ENCODE assay signal across 28 cellular contexts in the genomic region with DNA sequence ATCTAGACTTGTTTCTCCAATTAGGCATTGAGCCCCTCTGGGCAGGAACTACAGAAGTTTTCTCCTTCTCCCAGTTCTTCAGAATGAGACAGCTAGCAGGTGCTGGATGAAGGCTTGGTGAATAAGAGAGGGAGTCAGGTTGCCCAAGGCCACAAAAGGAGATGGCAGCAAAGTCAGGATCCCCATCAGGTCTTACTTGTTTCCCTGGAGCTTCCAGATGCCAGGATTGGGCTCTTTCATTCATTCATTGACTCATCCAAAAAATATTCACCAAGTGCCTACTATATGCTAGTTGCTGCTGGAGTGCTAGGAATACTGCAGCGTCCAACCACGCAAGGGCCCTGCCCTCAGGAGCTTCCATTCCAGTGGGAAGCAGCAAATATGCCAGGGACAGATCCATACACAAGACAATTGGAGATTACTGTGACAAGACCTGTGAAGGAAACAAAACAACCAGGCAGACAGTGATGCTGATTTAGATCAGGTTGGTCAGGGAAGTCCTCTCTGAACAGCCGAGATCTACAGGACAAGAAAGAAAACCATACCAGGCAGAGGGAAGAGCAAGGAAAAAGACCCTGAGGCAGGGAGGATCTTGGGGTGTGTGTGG. TPM values are rescaled to one million over a fixed set of nuclear protein-coding genes. Genes with fewer than 3 reads are reported as not detected.
"Had no signal": no experiment of that assay in that cellular context is flagged by ENCODE, and none has a peak within 500 bp of the region (broad histone marks: within the 10 kb centered on the region; RNA-seq: fewer than 3 reads in every experiment).

No MANE protein-coding gene starts in this region.

- FAIRE-seq: kidney had no signal

- H3K36me3 Mint-ChIP-seq: activated naive CD8-positive, alpha-beta T cell treated with anti-CD3 and anti-CD28 coated beads, Interleukin-2, amount 10 ng/mL, durations not matched to agents 7 days and 5 days; naive B cell had no signal

- DNase-seq: activated CD4-positive, alpha-beta T cell treated with anti-CD3 and anti-CD28 coated beads, Interleukin-2, amount 50 U/mL, for 1 hour; activated CD4-positive, CD25-positive, alpha-beta regulatory T cell treated with anti-CD3 and anti-CD28 coated beads, Interleukin-2, amount 50 U/mL, for 72 hours; activated CD8-positive, alpha-beta memory T cell treated with anti-CD3 and anti-CD28 coated beads, Interleukin-2, amount 50 U/mL, for 48 hours; activated effector memory CD4-positive, alpha-beta T cell treated with Interleukin-2 at 50 U/mL for 16 hours; activated naive CD4-positive, alpha-beta T cell treated with anti-CD3 and anti-CD28 coated beads for 36 hours; activated naive CD8-positive, alpha-beta T cell treated with anti-CD3 and anti-CD28 coated beads, Interleukin-2, amount 10 ng/mL, durations not matched to agents 7 days and 5 days; activated T-cell treated with anti-CD3 and anti-CD28 coated beads, Interleukin-2, amount 50 U/mL, for 72 hours; amniotic stem cell; endodermal cell; kidney; naive B cell; ovary; psoas muscle; right cardiac atrium; stimulated activated CD4-positive, alpha-beta T cell treated with anti-CD3 and anti-CD28 coated beads, Interleukin-4, amount 100 ng/mL, for 24 hours; stimulated activated naive CD8-positive, alpha-beta T cell treated with anti-CD3 and anti-CD28 coated beads, Interleukin-15, Interleukin-2, amounts not matched to agents 100 U/mL and 50 U/mL, for 24 hours; thyroid gland had no signal

- H3K4me1 Mint-ChIP-seq: activated naive CD8-positive, alpha-beta T cell treated with anti-CD3 and anti-CD28 coated beads, Interleukin-2, amount 10 ng/mL, durations not matched to agents 7 days and 5 days; naive B cell had no signal

- H3K4me1 ChIP-seq: breast epithelium had no signal

- H3K9me3 ChIP-seq: breast epithelium, ovary, psoas muscle, thyroid gland had no signal

- ATAC-seq: activated T-cell treated with anti-CD3 and anti-CD28 coated beads, Interleukin-2, amount 50 U/mL, for 72 hours; psoas muscle; right cardiac atrium; stimulated activated naive CD8-positive, alpha-beta T cell treated with anti-CD3 and anti-CD28 coated beads, Interleukin-15, Interleukin-2, amounts not matched to agents 100 U/mL and 50 U/mL, for 24 hours had no signal

- H3K27me3 ChIP-seq: breast epithelium, ovary, thyroid gland had no signal

- H3K4me3 Mint-ChIP-seq: activated naive CD4-positive, alpha-beta T cell treated with anti-CD3 and anti-CD28 coated beads for 36 hours; activated naive CD8-positive, alpha-beta T cell treated with anti-CD3 and anti-CD28 coated beads, Interleukin-2, amount 10 ng/mL, durations not matched to agents 7 days and 5 days; activated T-cell treated with anti-CD3 and anti-CD28 coated beads, Interleukin-2, amount 50 U/mL, for 72 hours; endodermal cell; naive B cell had no signal

- H3K4me3 ChIP-seq: breast epithelium, coronary artery, lung, ovary, psoas muscle, thyroid gland had no signal

- H3K36me3 ChIP-seq: breast epithelium, ovary, thyroid gland had no signal

- H3K27ac ChIP-seq: breast epithelium, coronary artery, epithelial cell of prostate, ovary, psoas muscle, thyroid gland, VCaP had no signal

- H3K27ac Mint-ChIP-seq: activated naive CD4-positive, alpha-beta T cell treated with anti-CD3 and anti-CD28 coated beads for 36 hours; activated naive CD8-positive, alpha-beta T cell treated with anti-CD3 and anti-CD28 coated beads, Interleukin-2, amount 10 ng/mL, durations not matched to agents 7 days and 5 days; activated T-cell treated with anti-CD3 and anti-CD28 coated beads, Interleukin-2, amount 50 U/mL, for 72 hours; endodermal cell had no signal

- H3K9me3 Mint-ChIP-seq: activated naive CD4-positive, alpha-beta T cell treated with anti-CD3 and anti-CD28 coated beads for 36 hours; activated naive CD8-positive, alpha-beta T cell treated with anti-CD3 and anti-CD28 coated beads, Interleukin-2, amount 10 ng/mL, durations not matched to agents 7 days and 5 days; activated T-cell treated with anti-CD3 and anti-CD28 coated beads, Interleukin-2, amount 50 U/mL, for 72 hours; endodermal cell; naive B cell had no signal

RNA-seq across cellular contexts. Expression of a gene that starts 24.6 kb away (rescaled TPM):
- total RNA-seq: activated naive CD4-positive, alpha-beta T cell treated with anti-CD3 and anti-CD28 coated beads for 36 hours; activated naive CD8-positive, alpha-beta T cell treated with anti-CD3 and anti-CD28 coated beads, Interleukin-2, amount 10 ng/mL, durations not matched to agents 7 days and 5 days; breast epithelium; fibroblast of villous mesenchyme; kidney; mesenteric fat pad; mucosa of gallbladder; subcutaneous adipose tissue; T-helper 2 cell treated with Interferon-gamma antibody and Interleukin-4, amounts not matched to agents 100 ng/mL and 5 ng/mL, for 36 hours; ureter had no signal
- polyA plus RNA-seq: lung had no signal
